1 cellular context compared by ENCODE assay signal in the genomic region with DNA sequence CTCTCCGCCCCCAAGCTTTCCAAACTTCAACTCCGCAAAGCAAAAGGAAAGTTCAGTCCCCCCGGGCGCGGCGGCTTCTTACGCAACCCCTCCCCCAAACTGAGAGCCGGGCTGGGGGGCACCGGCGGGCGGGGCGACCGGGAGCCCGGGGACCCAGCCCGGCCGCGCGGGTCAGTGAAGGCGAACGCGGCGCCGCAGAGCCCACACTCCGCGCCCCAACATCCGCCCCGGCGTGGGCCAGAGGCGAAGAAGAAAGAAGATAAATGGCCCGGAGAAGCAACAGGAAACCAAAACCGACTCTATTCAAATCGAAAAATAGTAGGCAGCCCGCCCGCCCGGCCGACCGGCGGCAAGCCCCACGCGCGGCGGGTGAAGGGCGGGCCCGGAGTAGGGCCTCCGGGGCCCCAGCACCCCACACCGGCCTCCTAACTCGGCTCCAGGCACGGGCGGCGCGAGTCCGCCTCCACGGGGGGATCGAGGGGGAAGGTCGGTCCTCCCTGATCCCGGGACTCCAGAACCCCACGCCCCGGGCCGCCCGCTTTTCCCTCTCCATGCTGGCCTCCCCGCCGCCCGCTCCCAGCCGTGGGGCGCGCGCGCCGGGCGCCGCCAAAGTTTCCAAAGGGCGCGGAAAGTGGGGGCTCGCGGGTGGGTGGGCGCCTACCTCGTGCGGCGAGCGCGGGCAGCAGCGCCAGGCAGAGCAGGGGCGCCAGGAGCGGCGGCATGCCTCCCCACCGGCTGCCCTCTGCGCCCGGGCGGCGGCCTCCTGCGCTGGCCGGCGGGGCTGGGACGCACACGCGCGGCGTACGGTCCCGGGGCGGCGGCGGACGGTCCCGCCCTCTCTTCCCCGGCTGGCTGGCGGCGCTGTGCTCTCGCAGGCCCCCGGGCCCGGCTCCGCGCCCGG.
TF ChIP-seq lines count a peak whose summit lies in the region.

No MANE protein-coding gene starts in this region.

TF ChIP-seq in K562, 482 proteins besides CTCF, POLR2A, EP300 and RAD21 (continued from another document and continues in another):
- TF ChIP-seq, protein P1, sequence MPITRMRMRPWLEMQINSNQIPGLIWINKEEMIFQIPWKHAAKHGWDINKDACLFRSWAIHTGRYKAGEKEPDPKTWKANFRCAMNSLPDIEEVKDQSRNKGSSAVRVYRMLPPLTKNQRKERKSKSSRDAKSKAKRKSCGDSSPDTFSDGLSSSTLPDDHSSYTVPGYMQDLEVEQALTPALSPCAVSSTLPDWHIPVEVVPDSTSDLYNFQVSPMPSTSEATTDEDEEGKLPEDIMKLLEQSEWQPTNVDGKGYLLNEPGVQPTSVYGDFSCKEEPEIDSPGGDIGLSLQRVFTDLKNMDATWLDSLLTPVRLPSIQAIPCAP (CRISPR knock-in tag; IDR thresholded peaks at IDR 0.05; ENCODE audit: borderline replicate concordance), result no peak
- TF ChIP-seq ERF (CRISPR knock-in tag; IDR thresholded peaks at IDR 0.05), result no peak
- TF ChIP-seq, protein P2, sequence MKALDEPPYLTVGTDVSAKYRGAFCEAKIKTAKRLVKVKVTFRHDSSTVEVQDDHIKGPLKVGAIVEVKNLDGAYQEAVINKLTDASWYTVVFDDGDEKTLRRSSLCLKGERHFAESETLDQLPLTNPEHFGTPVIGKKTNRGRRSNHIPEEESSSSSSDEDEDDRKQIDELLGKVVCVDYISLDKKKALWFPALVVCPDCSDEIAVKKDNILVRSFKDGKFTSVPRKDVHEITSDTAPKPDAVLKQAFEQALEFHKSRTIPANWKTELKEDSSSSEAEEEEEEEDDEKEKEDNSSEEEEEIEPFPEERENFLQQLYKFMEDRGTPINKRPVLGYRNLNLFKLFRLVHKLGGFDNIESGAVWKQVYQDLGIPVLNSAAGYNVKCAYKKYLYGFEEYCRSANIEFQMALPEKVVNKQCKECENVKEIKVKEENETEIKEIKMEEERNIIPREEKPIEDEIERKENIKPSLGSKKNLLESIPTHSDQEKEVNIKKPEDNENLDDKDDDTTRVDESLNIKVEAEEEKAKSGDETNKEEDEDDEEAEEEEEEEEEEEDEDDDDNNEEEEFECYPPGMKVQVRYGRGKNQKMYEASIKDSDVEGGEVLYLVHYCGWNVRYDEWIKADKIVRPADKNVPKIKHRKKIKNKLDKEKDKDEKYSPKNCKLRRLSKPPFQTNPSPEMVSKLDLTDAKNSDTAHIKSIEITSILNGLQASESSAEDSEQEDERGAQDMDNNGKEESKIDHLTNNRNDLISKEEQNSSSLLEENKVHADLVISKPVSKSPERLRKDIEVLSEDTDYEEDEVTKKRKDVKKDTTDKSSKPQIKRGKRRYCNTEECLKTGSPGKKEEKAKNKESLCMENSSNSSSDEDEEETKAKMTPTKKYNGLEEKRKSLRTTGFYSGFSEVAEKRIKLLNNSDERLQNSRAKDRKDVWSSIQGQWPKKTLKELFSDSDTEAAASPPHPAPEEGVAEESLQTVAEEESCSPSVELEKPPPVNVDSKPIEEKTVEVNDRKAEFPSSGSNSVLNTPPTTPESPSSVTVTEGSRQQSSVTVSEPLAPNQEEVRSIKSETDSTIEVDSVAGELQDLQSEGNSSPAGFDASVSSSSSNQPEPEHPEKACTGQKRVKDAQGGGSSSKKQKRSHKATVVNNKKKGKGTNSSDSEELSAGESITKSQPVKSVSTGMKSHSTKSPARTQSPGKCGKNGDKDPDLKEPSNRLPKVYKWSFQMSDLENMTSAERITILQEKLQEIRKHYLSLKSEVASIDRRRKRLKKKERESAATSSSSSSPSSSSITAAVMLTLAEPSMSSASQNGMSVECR (CRISPR knock-in tag; IDR thresholded peaks at IDR 0.05), result peak; percentile 39; the same call in 1 of the 2 replicates
- TF ChIP-seq ZNF77 (CRISPR knock-in tag; IDR thresholded peaks at IDR 0.05), result no peak
- no peak; the same call in 1 of the 2 replicates for TF ChIP-seq ZNF766 (CRISPR knock-in tag; conservative IDR thresholded peaks at IDR 0.05)
- TF ChIP-seq GATAD2A (IDR thresholded peaks at IDR 0.05), result 0 out of 2 replicates have a peak, but pooled peaks have one; percentile 16
- TF ChIP-seq HIVEP1 (CRISPR knock-in tag; IDR thresholded peaks at IDR 0.05), result no peak
- TF ChIP-seq GATAD2B (IDR thresholded peaks at IDR 0.05; ENCODE audit: borderline replicate concordance), result peak; percentile 19
- TF ChIP-seq SAFB (IDR thresholded peaks at IDR 0.05; ENCODE audit: borderline replicate concordance, low read depth, low read length), result peak; percentile 94
- TF ChIP-seq ARHGAP35 (IDR thresholded peaks at IDR 0.05; ENCODE audit: partially characterized antibody), result no peak
- peak; percentile 22 for TF ChIP-seq KDM5B (IDR thresholded peaks at IDR 0.05; ENCODE audit: insufficient replicate concordance, low read depth, low read length)
- TF ChIP-seq, protein P3, sequence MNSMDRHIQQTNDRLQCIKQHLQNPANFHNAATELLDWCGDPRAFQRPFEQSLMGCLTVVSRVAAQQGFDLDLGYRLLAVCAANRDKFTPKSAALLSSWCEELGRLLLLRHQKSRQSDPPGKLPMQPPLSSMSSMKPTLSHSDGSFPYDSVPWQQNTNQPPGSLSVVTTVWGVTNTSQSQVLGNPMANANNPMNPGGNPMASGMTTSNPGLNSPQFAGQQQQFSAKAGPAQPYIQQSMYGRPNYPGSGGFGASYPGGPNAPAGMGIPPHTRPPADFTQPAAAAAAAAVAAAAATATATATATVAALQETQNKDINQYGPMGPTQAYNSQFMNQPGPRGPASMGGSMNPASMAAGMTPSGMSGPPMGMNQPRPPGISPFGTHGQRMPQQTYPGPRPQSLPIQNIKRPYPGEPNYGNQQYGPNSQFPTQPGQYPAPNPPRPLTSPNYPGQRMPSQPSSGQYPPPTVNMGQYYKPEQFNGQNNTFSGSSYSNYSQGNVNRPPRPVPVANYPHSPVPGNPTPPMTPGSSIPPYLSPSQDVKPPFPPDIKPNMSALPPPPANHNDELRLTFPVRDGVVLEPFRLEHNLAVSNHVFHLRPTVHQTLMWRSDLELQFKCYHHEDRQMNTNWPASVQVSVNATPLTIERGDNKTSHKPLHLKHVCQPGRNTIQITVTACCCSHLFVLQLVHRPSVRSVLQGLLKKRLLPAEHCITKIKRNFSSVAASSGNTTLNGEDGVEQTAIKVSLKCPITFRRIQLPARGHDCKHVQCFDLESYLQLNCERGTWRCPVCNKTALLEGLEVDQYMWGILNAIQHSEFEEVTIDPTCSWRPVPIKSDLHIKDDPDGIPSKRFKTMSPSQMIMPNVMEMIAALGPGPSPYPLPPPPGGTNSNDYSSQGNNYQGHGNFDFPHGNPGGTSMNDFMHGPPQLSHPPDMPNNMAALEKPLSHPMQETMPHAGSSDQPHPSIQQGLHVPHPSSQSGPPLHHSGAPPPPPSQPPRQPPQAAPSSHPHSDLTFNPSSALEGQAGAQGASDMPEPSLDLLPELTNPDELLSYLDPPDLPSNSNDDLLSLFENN (IDR thresholded peaks at IDR 0.05; ENCODE audit: low read depth in 2 of 2, low read length in 2 of 2), result no peak
- TF ChIP-seq NCOR1 (IDR thresholded peaks at IDR 0.05), result no peak
- TF ChIP-seq JUNB (CRISPR knock-in tag; conservative IDR thresholded peaks at IDR 0.05), result no peak
- no peak for TF ChIP-seq ZBTB8A (IDR thresholded peaks at IDR 0.05; ENCODE audit: partially characterized antibody)
- TF ChIP-seq STAT5A (IDR thresholded peaks at IDR 0.05; ENCODE audit: borderline replicate concordance, low read length), result no peak
- TF ChIP-seq, protein P4, sequence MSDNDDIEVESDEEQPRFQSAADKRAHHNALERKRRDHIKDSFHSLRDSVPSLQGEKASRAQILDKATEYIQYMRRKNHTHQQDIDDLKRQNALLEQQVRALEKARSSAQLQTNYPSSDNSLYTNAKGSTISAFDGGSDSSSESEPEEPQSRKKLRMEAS (CRISPR knock-in tag; IDR thresholded peaks at IDR 0.05), result no peak
- TF ChIP-seq, protein P5, sequence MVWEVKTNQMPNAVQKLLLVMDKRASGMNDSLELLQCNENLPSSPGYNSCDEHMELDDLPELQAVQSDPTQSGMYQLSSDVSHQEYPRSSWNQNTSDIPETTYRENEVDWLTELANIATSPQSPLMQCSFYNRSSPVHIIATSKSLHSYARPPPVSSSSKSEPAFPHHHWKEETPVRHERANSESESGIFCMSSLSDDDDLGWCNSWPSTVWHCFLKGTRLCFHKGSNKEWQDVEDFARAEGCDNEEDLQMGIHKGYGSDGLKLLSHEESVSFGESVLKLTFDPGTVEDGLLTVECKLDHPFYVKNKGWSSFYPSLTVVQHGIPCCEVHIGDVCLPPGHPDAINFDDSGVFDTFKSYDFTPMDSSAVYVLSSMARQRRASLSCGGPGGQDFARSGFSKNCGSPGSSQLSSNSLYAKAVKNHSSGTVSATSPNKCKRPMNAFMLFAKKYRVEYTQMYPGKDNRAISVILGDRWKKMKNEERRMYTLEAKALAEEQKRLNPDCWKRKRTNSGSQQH (CRISPR knock-in tag; IDR thresholded peaks at IDR 0.05), result no peak
- TF ChIP-seq ZNF24 (IDR thresholded peaks at IDR 0.05), result no peak
- TF ChIP-seq HNRNPH1 (optimal IDR thresholded peaks at IDR 0.05; ENCODE audit: low read depth, low read length), result no peak
- TF ChIP-seq FOXK1 (CRISPR knock-in tag; IDR thresholded peaks at IDR 0.05; ENCODE audit: borderline replicate concordance), result no peak
- peak in 1 of 2 experiments; percentile 57; a peak in 2 of 4 replicates for TF ChIP-seq NONO (IDR thresholded peaks at IDR 0.05; ENCODE audit: low read depth in 2 of 2, low read length in 1 of 2)
- TF ChIP-seq SRSF1 (IDR thresholded peaks at IDR 0.05; ENCODE audit: low read depth, low read length), result no peak
- no peak for TF ChIP-seq POLR3G (IDR thresholded peaks at IDR 0.05; ENCODE audit: extremely low read depth, insufficient read length, insufficient replicate concordance)
- TF ChIP-seq SIRT6 (IDR thresholded peaks at IDR 0.05; ENCODE audit: low read depth, low read length), result no peak
- TF ChIP-seq SRF (CRISPR knock-in tag; IDR thresholded peaks at IDR 0.05), result no peak
- TF ChIP-seq RB1 (IDR thresholded peaks at IDR 0.05; ENCODE audit: low read depth), result peak; percentile 59; the same call in 1 of the 2 replicates
- no peak for TF ChIP-seq NFATC3 (IDR thresholded peaks at IDR 0.05)
- no peak for TF ChIP-seq ZFP1 (CRISPR knock-in tag; IDR thresholded peaks at IDR 0.05)
- TF ChIP-seq ZNF184 (CRISPR knock-in tag; IDR thresholded peaks at IDR 0.05), result no peak
- no peak for TF ChIP-seq TBP (optimal IDR thresholded peaks at IDR 0.05; ENCODE audit: low read depth, low read length)
- no peak for TF ChIP-seq RFX1 (IDR thresholded peaks at IDR 0.05)
- no peak for TF ChIP-seq KDM4B (IDR thresholded peaks at IDR 0.05; ENCODE audit: borderline replicate concordance in 2 of 2, low read depth in 1 of 2)
- no peak for TF ChIP-seq PTRF (tag; IDR thresholded peaks at IDR 0.05)
- TF ChIP-seq ZNF57 (CRISPR knock-in tag; IDR thresholded peaks at IDR 0.05), result no peak
- TF ChIP-seq, protein P6, sequence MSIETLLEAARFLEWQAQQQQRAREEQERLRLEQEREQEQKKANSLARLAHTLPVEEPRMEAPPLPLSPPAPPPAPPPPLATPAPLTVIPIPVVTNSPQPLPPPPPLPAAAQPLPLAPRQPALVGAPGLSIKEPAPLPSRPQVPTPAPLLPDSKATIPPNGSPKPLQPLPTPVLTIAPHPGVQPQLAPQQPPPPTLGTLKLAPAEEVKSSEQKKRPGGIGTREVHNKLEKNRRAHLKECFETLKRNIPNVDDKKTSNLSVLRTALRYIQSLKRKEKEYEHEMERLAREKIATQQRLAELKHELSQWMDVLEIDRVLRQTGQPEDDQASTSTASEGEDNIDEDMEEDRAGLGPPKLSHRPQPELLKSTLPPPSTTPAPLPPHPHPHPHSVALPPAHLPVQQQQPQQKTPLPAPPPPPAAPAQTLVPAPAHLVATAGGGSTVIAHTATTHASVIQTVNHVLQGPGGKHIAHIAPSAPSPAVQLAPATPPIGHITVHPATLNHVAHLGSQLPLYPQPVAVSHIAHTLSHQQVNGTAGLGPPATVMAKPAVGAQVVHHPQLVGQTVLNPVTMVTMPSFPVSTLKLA (conservative IDR thresholded peaks at IDR 0.05), result peak in 1 of 2 experiments; percentile 9; a peak in 1 of 4 replicates
- peak; percentile 28 for TF ChIP-seq RBBP5 (IDR thresholded peaks at IDR 0.05; ENCODE audit: borderline replicate concordance, insufficient read depth, low read length, poor library complexity, severe bottlenecking)
- TF ChIP-seq TOE1 (IDR thresholded peaks at IDR 0.05; ENCODE audit: borderline replicate concordance), result no peak
- no peak for TF ChIP-seq TOE1 (CRISPR knock-in tag; IDR thresholded peaks at IDR 0.05; ENCODE audit: borderline replicate concordance, low read depth)
- no peak for TF ChIP-seq KLF1 (tag; IDR thresholded peaks at IDR 0.05)
- TF ChIP-seq HMGN3 (IDR thresholded peaks at IDR 0.05; ENCODE audit: borderline replicate concordance, extremely low read depth, insufficient read length, low read depth, low read length), result peak; percentile 55
- TF ChIP-seq, protein P7, sequence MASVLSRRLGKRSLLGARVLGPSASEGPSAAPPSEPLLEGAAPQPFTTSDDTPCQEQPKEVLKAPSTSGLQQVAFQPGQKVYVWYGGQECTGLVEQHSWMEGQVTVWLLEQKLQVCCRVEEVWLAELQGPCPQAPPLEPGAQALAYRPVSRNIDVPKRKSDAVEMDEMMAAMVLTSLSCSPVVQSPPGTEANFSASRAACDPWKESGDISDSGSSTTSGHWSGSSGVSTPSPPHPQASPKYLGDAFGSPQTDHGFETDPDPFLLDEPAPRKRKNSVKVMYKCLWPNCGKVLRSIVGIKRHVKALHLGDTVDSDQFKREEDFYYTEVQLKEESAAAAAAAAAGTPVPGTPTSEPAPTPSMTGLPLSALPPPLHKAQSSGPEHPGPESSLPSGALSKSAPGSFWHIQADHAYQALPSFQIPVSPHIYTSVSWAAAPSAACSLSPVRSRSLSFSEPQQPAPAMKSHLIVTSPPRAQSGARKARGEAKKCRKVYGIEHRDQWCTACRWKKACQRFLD (CRISPR knock-in tag; IDR thresholded peaks at IDR 0.05), result no peak
- no peak for TF ChIP-seq NEUROD1 (IDR thresholded peaks at IDR 0.05; ENCODE audit: borderline replicate concordance, low read depth, low read length, partially characterized antibody)
- TF ChIP-seq CXXC5 (CRISPR knock-in tag; IDR thresholded peaks at IDR 0.05), result 0 out of 2 replicates have a peak, but pooled peaks have one; percentile 54
- TF ChIP-seq, protein P8, sequence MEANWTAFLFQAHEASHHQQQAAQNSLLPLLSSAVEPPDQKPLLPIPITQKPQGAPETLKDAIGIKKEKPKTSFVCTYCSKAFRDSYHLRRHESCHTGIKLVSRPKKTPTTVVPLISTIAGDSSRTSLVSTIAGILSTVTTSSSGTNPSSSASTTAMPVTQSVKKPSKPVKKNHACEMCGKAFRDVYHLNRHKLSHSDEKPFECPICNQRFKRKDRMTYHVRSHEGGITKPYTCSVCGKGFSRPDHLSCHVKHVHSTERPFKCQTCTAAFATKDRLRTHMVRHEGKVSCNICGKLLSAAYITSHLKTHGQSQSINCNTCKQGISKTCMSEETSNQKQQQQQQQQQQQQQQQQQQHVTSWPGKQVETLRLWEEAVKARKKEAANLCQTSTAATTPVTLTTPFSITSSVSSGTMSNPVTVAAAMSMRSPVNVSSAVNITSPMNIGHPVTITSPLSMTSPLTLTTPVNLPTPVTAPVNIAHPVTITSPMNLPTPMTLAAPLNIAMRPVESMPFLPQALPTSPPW (CRISPR knock-in tag; IDR thresholded peaks at IDR 0.05), result peak; percentile 37; the same call in 1 of the 2 replicates
- no peak for TF ChIP-seq RBM22 (IDR thresholded peaks at IDR 0.05; ENCODE audit: low read depth, low read length, poor library complexity, severe bottlenecking)
- TF ChIP-seq ZNF263 (CRISPR knock-in tag; IDR thresholded peaks at IDR 0.05; ENCODE audit: borderline replicate concordance), result peak; percentile 42; the same call in 1 of the 2 replicates
- TF ChIP-seq NR2C2 (CRISPR knock-in tag; IDR thresholded peaks at IDR 0.05), result no peak
- TF ChIP-seq NR2C2 (tag; IDR thresholded peaks at IDR 0.05), result 0 out of 2 replicates have a peak, but pooled peaks have one; percentile 12
- TF ChIP-seq BCOR (IDR thresholded peaks at IDR 0.05), result no peak
- TF ChIP-seq ZNF224 (CRISPR knock-in tag; IDR thresholded peaks at IDR 0.05), result no peak
- no peak for TF ChIP-seq HOXB6 (CRISPR knock-in tag; IDR thresholded peaks at IDR 0.05; ENCODE audit: borderline replicate concordance)
- peak; percentile 82 for TF ChIP-seq CEBPB (tag; IDR thresholded peaks at IDR 0.05)
